Comparison of ENCODE assay signal across 22 cellular contexts in genomic region chr13:40345654-40346372, GRCh38.
DNase-seq lines count a peak whose midpoint lies in the region; ATAC-seq and TF ChIP-seq lines count a peak whose summit lies in the region.
"Had no signal": no experiment of that assay in that cellular context is flagged by ENCODE, and none has a peak within 500 bp of the region (broad histone marks: within the 10 kb centered on the region; RNA-seq: fewer than 3 reads in every experiment).

No MANE protein-coding gene starts in this region.

- H3K27ac Mint-ChIP-seq in nephron: peak overlapping the region; percentile 25 to 82 (median 80)
- H3K27ac Mint-ChIP-seq in activated CD4-positive, alpha-beta memory T cell treated with anti-CD3 and anti-CD28 coated beads, Interleukin-2, amount 10 ng/mL, durations not matched to agents 7 days and 5 days: no peak overlapping the region
- H3K27ac Mint-ChIP-seq: activated CD4-positive, alpha-beta memory T cell treated with anti-CD3 and anti-CD28 coated beads for 36 hours; activated naive CD8-positive, alpha-beta T cell treated with anti-CD3 and anti-CD28 coated beads, Interleukin-2, amount 50 U/mL, for 24 hours had no signal

- no peak overlapping the region for H3K4me2 ChIP-seq in mammary epithelial cell (ENCODE audit: insufficient read depth, low read depth, low read length)
- H3K4me2 ChIP-seq: A549 had no signal

- TF ChIP-seq CTCF in breast epithelium (IDR thresholded peaks at IDR 0.05): no peak
- no peak for TF ChIP-seq CTCF in mammary epithelial cell (conservative IDR thresholded peaks at IDR 0.05 in 1 of 2, IDR thresholded peaks at IDR 0.05 in 1 of 2; ENCODE audit: extremely low read depth in 1 of 2, insufficient read depth in 1 of 2, low read depth in 1 of 2, low read length in 2 of 2)
- no peak for TF ChIP-seq CTCF in nephron (IDR thresholded peaks at IDR 0.05; ENCODE audit: unreplicated experiment in 3 of 3)
- no peak for TF ChIP-seq CTCF in upper lobe of right lung (IDR thresholded peaks at IDR 0.05)

- H3K4me1 ChIP-seq in breast epithelium (no peaks in the 10 kb centered on the region), mammary epithelial cell (ENCODE audit: insufficient read depth, low read length) (no peaks in the 10 kb centered on the region), right cardiac atrium (ENCODE audit: control insufficient read depth, insufficient read depth, low read length) (peaks cover 12% of the 10 kb centered on the region), upper lobe of right lung (peaks cover 17% of the 10 kb centered on the region)
- H3K4me1 ChIP-seq: A549 had no signal

- ATAC-seq in right cardiac atrium (peak; percentile 73 to 88), upper lobe of right lung (peak; percentile 31), HG02623 (IDR thresholded peaks at IDR 0.05; ENCODE audit: unreplicated experiment) (no peak), HG03521 (IDR thresholded peaks at IDR 0.05; ENCODE audit: unreplicated experiment) (no peak)
- ATAC-seq: A549; activated naive CD8-positive, alpha-beta T cell treated with anti-CD3 and anti-CD28 coated beads, Interleukin-2, amount 50 U/mL, for 24 hours; Panc1 had no signal

- dilution Hi-C loops in mammary epithelial cell (cut with HindIII; ENCODE audit: low sequenced_read_pairs): no loop called here

- H2AFZ ChIP-seq in mammary epithelial cell (ENCODE audit: low read depth, low read length): no peak overlapping the region
- H2AFZ ChIP-seq: GM23248 had no signal

- intact Hi-C loops in breast epithelium (cut with DNase I; ENCODE audit: low total_unique reads) (no loop called here), mammary epithelial cell (cut with micrococcal nuclease) (no loop called here), right cardiac atrium (cut with DNase I) (no loop called here), upper lobe of right lung (cut with DNase I) (no loop called here)

- peak overlapping the region; percentile 21 to 22 for H3K27ac ChIP-seq in breast epithelium
- H3K27ac ChIP-seq in mammary epithelial cell (ENCODE audit: insufficient read depth, low read depth, low read length): no peak overlapping the region
- H3K27ac ChIP-seq in right cardiac atrium (ENCODE audit: low read length): no peak overlapping the region
- H3K27ac ChIP-seq in upper lobe of right lung: no peak overlapping the region
- H3K27ac ChIP-seq: A549, cardiac muscle cell, GM23248 had no signal

- DNase-seq in breast epithelium (ENCODE audit: low spot score in 2 of 2): no peak
- no peak for DNase-seq in mammary epithelial cell
- peak; percentile 44 to 72 (median 66) for DNase-seq in right cardiac atrium
- no peak for DNase-seq in upper lobe of right lung
- no peak for DNase-seq in activated CD4-positive, alpha-beta memory T cell treated with anti-CD3 and anti-CD28 coated beads, Interleukin-2, amount 10 ng/mL, durations not matched to agents 7 days and 5 days
- DNase-seq: activated CD4-positive, alpha-beta memory T cell treated with anti-CD3 and anti-CD28 coated beads for 36 hours; activated naive CD8-positive, alpha-beta T cell treated with anti-CD3 and anti-CD28 coated beads, Interleukin-2, amount 50 U/mL, for 24 hours; activated T-cell treated with anti-CD3 and anti-CD28 coated beads, Interleukin-2, amount 50 U/mL, for 48 hours; CD4-positive, CD25-positive, alpha-beta regulatory T cell; DND-41; GM23248; MM.1S; NCI-H1930; NCI-H748 treated with DMSO at 0.1 percent for 48 hours; stimulated activated CD4-positive, alpha-beta T cell treated with anti-CD3 and anti-CD28 coated beads, Interleukin-4, amount 100 ng/mL, for 4 hours; upper lobe of left lung had no signal

- in situ Hi-C loops in mammary epithelial cell (cut with MboI; ENCODE audit: low sequenced_read_pairs in 2 of 2): no loop called here

- POLR2A ChIA-PET in activated CD4-positive, alpha-beta memory T cell treated with anti-CD3 and anti-CD28 coated beads, Interleukin-2, amount 10 ng/mL, durations not matched to agents 7 days and 5 days (lab: Charles Lee): interaction anchor here (1.2 kb wide), 1 partner anchor 36 kb away, joined by 3 read pairs; no protein-coding TSS in a partner anchor

- 64% methylated on average over 11 of the region's 12 CpGs for WGBS in mammary epithelial cell (ENCODE audit: low coverage, missing lambda C conversion rate)
- WGBS in right cardiac atrium: 60% methylated on average over 12 of the region's 12 CpGs

- BruUV-seq in mammary epithelial cell (replicated peaks; lab: Mats Ljungman, UMichigan): no TSS peak

- peaks cover 91% of the 10 kb centered on the region for H3K4me1 Mint-ChIP-seq in nephron
- H3K4me1 Mint-ChIP-seq in activated CD4-positive, alpha-beta memory T cell treated with anti-CD3 and anti-CD28 coated beads, Interleukin-2, amount 10 ng/mL, durations not matched to agents 7 days and 5 days: no peaks in the 10 kb centered on the region
- H3K4me1 Mint-ChIP-seq: activated naive CD8-positive, alpha-beta T cell treated with anti-CD3 and anti-CD28 coated beads, Interleukin-2, amount 50 U/mL, for 24 hours had no signal

- H3K36me3 ChIP-seq in breast epithelium (no peaks in the 10 kb centered on the region), mammary epithelial cell (ENCODE audit: insufficient read depth, low read length) (no peaks in the 10 kb centered on the region), upper lobe of right lung (no peaks in the 10 kb centered on the region)
- H3K36me3 ChIP-seq: cardiac muscle cell, upper lobe of left lung had no signal

- H3K4me3 Mint-ChIP-seq in nephron: no peak overlapping the region
- H3K4me3 Mint-ChIP-seq in activated CD4-positive, alpha-beta memory T cell treated with anti-CD3 and anti-CD28 coated beads, Interleukin-2, amount 10 ng/mL, durations not matched to agents 7 days and 5 days: no peak overlapping the region
- H3K4me3 Mint-ChIP-seq: activated CD4-positive, alpha-beta memory T cell treated with anti-CD3 and anti-CD28 coated beads for 36 hours; activated naive CD8-positive, alpha-beta T cell treated with anti-CD3 and anti-CD28 coated beads, Interleukin-2, amount 50 U/mL, for 24 hours; CD4-positive, CD25-positive, alpha-beta regulatory T cell had no signal

- peaks cover 10% of the 10 kb centered on the region for H3K27me3 Mint-ChIP-seq in nephron (ENCODE audit: low read depth)
- H3K27me3 Mint-ChIP-seq in activated CD4-positive, alpha-beta memory T cell treated with anti-CD3 and anti-CD28 coated beads, Interleukin-2, amount 10 ng/mL, durations not matched to agents 7 days and 5 days: peaks cover 2% of the 10 kb centered on the region
- H3K27me3 Mint-ChIP-seq: activated CD4-positive, alpha-beta memory T cell treated with anti-CD3 and anti-CD28 coated beads for 36 hours; activated naive CD8-positive, alpha-beta T cell treated with anti-CD3 and anti-CD28 coated beads, Interleukin-2, amount 50 U/mL, for 24 hours; CD4-positive, CD25-positive, alpha-beta regulatory T cell had no signal

- no peaks in the 10 kb centered on the region for H3K9me3 Mint-ChIP-seq in nephron
- no peaks in the 10 kb centered on the region for H3K9me3 Mint-ChIP-seq in activated CD4-positive, alpha-beta memory T cell treated with anti-CD3 and anti-CD28 coated beads, Interleukin-2, amount 10 ng/mL, durations not matched to agents 7 days and 5 days
- H3K9me3 Mint-ChIP-seq: activated CD4-positive, alpha-beta memory T cell treated with anti-CD3 and anti-CD28 coated beads for 36 hours; activated naive CD8-positive, alpha-beta T cell treated with anti-CD3 and anti-CD28 coated beads, Interleukin-2, amount 50 U/mL, for 24 hours had no signal

- no peak overlapping the region for H3K9ac ChIP-seq in mammary epithelial cell (ENCODE audit: insufficient read depth, low read length)
- H3K9ac ChIP-seq: GM23248 had no signal

- H3K36me3 Mint-ChIP-seq in nephron (ENCODE audit: low read depth): no peaks in the 10 kb centered on the region
- H3K36me3 Mint-ChIP-seq in activated CD4-positive, alpha-beta memory T cell treated with anti-CD3 and anti-CD28 coated beads, Interleukin-2, amount 10 ng/mL, durations not matched to agents 7 days and 5 days (ENCODE audit: low read depth): no peaks in the 10 kb centered on the region
- H3K36me3 Mint-ChIP-seq: activated CD4-positive, alpha-beta memory T cell treated with anti-CD3 and anti-CD28 coated beads for 36 hours; CD4-positive, CD25-positive, alpha-beta regulatory T cell had no signal

- H3K4me3 ChIP-seq in breast epithelium: no peak overlapping the region
- no peak overlapping the region for H3K4me3 ChIP-seq in mammary epithelial cell (replicated peaks in 1 of 3; ENCODE audit: insufficient read depth in 1 of 3, low read depth in 2 of 3, low read length in 3 of 3)
- H3K4me3 ChIP-seq in right cardiac atrium (ENCODE audit: low read length): no peak overlapping the region
- H3K4me3 ChIP-seq in upper lobe of right lung: no peak overlapping the region
- H3K4me3 ChIP-seq: A549, cardiac muscle cell, GM23248, upper lobe of left lung had no signal

- H3K79me2 ChIP-seq in mammary epithelial cell (ENCODE audit: insufficient read depth, low read length): no peaks in the 10 kb centered on the region

- H4K20me1 ChIP-seq in mammary epithelial cell (ENCODE audit: insufficient read depth, low read length): no peaks in the 10 kb centered on the region

- H3K9me3 ChIP-seq in breast epithelium: no peaks in the 10 kb centered on the region
- no peaks in the 10 kb centered on the region for H3K9me3 ChIP-seq in mammary epithelial cell (replicated peaks; ENCODE audit: insufficient read depth, low read length)
- no peaks in the 10 kb centered on the region for H3K9me3 ChIP-seq in right cardiac atrium (ENCODE audit: control insufficient read depth, low read length)
- H3K9me3 ChIP-seq in upper lobe of right lung: no peaks in the 10 kb centered on the region
- H3K9me3 ChIP-seq: A549, upper lobe of left lung had no signal

- CTCF ChIA-PET in mammary epithelial cell (lab: Charles Lee; ENCODE audit: low non-redundant PET): no interaction called here
- CTCF ChIA-PET in activated CD4-positive, alpha-beta memory T cell treated with anti-CD3 and anti-CD28 coated beads, Interleukin-2, amount 10 ng/mL, durations not matched to agents 7 days and 5 days (lab: Charles Lee): no interaction called here

- no peak for TF ChIP-seq POLR2A in breast epithelium (IDR thresholded peaks at IDR 0.05)

- H3K27me3 ChIP-seq in breast epithelium: no peaks in the 10 kb centered on the region
- no peaks in the 10 kb centered on the region for H3K27me3 ChIP-seq in mammary epithelial cell (ENCODE audit: insufficient read depth, low read length)
- H3K27me3 ChIP-seq in right cardiac atrium (ENCODE audit: control insufficient read depth, insufficient read depth): no peaks in the 10 kb centered on the region
- no peaks in the 10 kb centered on the region for H3K27me3 ChIP-seq in upper lobe of right lung
- H3K27me3 ChIP-seq: cardiac muscle cell, upper lobe of left lung had no signal

Comparison
In these comparisons a context has a peak if more than half of its experiments do, and no peak if none do; other contexts are left out.
1. H3K27ac ChIP-seq: peak in breast epithelium (2 of 2); none in mammary epithelial cell (single experiment), right cardiac atrium (single experiment) and upper lobe of right lung (single experiment).
2. DNase-seq: peak in right cardiac atrium (3 of 3); none in breast epithelium (0 of 2), mammary epithelial cell (single experiment), upper lobe of right lung (single experiment) and activated CD4-positive, alpha-beta memory T cell treated with anti-CD3 and anti-CD28 coated beads, Interleukin-2, amount 10 ng/mL, durations not matched to agents 7 days and 5 days (single experiment).
3. ATAC-seq: peak in right cardiac atrium (2 of 2) and upper lobe of right lung (single experiment); none in HG02623 (single experiment) and HG03521 (single experiment).